10 cellular contexts compared by ENCODE assay signal in the genomic region with DNA sequence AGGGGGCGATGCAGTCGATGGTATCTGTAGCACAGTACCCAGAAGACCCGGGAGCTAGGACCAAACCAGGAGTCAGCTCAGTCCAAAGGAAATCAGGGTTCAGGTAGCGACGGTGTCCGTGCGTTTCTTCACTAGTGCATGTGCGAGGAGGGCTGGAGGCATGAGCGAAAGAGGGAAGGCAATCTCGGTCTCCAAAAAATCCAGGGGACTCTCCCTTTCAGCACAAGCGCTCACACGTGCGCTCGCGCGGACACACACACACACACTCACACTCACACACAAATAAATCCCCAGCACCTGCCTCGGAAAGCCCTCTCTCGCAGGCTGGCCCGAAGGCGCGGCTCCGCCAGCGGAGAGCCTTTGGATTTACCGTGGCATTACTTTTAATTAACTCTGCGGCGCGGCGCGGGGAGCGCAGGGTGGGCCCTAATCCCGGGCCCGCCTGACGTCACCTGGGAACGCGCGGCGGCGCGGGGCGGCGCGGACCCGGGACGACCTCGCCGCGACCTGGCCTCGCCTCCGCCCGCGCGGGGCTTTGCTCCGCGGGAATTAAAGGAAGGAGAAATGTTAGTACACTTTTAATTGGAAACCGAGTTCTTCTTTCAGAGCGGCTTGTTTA.
DNase-seq lines count a peak whose midpoint lies in the region; ATAC-seq and TF ChIP-seq lines count a peak whose summit lies in the region.
"Had no signal": no experiment of that assay in that cellular context is flagged by ENCODE, and none has a peak within 500 bp of the region (broad histone marks: within the 10 kb centered on the region; RNA-seq: fewer than 3 reads in every experiment).

No MANE protein-coding gene starts in this region.

- H3K27me3 ChIP-seq in right lobe of liver (no peaks in the 10 kb centered on the region), tibial nerve (peaks cover 0 to 49% of the 10 kb centered on the region in 2 donors)

- H3K4me1 ChIP-seq in right lobe of liver (peaks cover 0 to 10% (median 2%) of the 10 kb centered on the region in 4 donors), tibial nerve (peaks cover 0 to 13% (median 0%) of the 10 kb centered on the region in 4 donors)

- peak overlapping the region; percentile 84 to 90 (median 86) for H3K4me3 Mint-ChIP-seq in brain
- no peak overlapping the region for H3K4me3 Mint-ChIP-seq in stimulated activated effector memory CD8-positive, alpha-beta T cell treated with anti-CD3 and anti-CD28 coated beads, Interleukin-12 subunit alpha, Interleukin-12 subunit beta, amount 100 ng/mL, for 72 hours
- H3K4me3 Mint-ChIP-seq: stimulated activated naive CD8-positive, alpha-beta T cell treated with anti-CD3 and anti-CD28 coated beads, Interleukin-15, Interleukin-2, amounts not matched to agents 100 ng/mL and 50 ng/mL, for 24 hours; T-helper 1 cell treated with Interleukin-12 subunit alpha and Interleukin-12 subunit beta and Interleukin-4 antibody, amounts not matched to agents 30 μg/mL and 1 μg/mL, for 36 hours had no signal

- WGBS in right lobe of liver (ENCODE audit: insufficient coverage, low coverage, low lambda C conversion rate, missing lambda C conversion rate): 3% methylated on average over 16 of the region's 56 CpGs
- 3 to 5% methylated on average over 50 to 56 of the region's 56 CpGs for WGBS in tibial nerve, 2 donors

- H3K9me3 ChIP-seq in right lobe of liver (no peaks in the 10 kb centered on the region), tibial nerve (no peaks in the 10 kb centered on the region)

- H3K36me3 ChIP-seq in right lobe of liver (no peaks in the 10 kb centered on the region), tibial nerve (no peaks in the 10 kb centered on the region)

- H3K36me3 Mint-ChIP-seq in brain: no peaks in the 10 kb centered on the region
- H3K36me3 Mint-ChIP-seq in stimulated activated effector memory CD8-positive, alpha-beta T cell treated with anti-CD3 and anti-CD28 coated beads, Interleukin-12 subunit alpha, Interleukin-12 subunit beta, amount 100 ng/mL, for 72 hours: no peaks in the 10 kb centered on the region

- H3K27ac ChIP-seq in right lobe of liver: peak overlapping the region; percentile 63 to 88 (median 66)
- H3K27ac ChIP-seq in tibial nerve: no peak overlapping the region

- peak overlapping the region; percentile 51 to 87 (median 82) for H3K27ac Mint-ChIP-seq in brain
- no peak overlapping the region for H3K27ac Mint-ChIP-seq in stimulated activated effector memory CD8-positive, alpha-beta T cell treated with anti-CD3 and anti-CD28 coated beads, Interleukin-12 subunit alpha, Interleukin-12 subunit beta, amount 100 ng/mL, for 72 hours
- H3K27ac Mint-ChIP-seq: stimulated activated naive CD8-positive, alpha-beta T cell treated with anti-CD3 and anti-CD28 coated beads, Interleukin-15, Interleukin-2, amounts not matched to agents 100 ng/mL and 50 ng/mL, for 24 hours; T-helper 1 cell treated with Interleukin-12 subunit alpha and Interleukin-12 subunit beta and Interleukin-4 antibody, amounts not matched to agents 30 μg/mL and 1 μg/mL, for 36 hours had no signal

- H3K4me1 Mint-ChIP-seq in brain: peaks cover 27% of the 10 kb centered on the region
- no peaks in the 10 kb centered on the region for H3K4me1 Mint-ChIP-seq in stimulated activated effector memory CD8-positive, alpha-beta T cell treated with anti-CD3 and anti-CD28 coated beads, Interleukin-12 subunit alpha, Interleukin-12 subunit beta, amount 100 ng/mL, for 72 hours

- intact Hi-C loops in right lobe of liver (cut with DNase I): no loop called here

- peak; percentile 79 to 87 (median 82) for ATAC-seq in right lobe of liver
- no peak for ATAC-seq in stimulated activated effector memory CD8-positive, alpha-beta T cell treated with anti-CD3 and anti-CD28 coated beads, Interleukin-12 subunit alpha, Interleukin-12 subunit beta, amount 100 ng/mL, for 72 hours

- no peak for TF ChIP-seq EP300 in tibial nerve (IDR thresholded peaks at IDR 0.05)

- peaks cover 0 to 9% (median 0%) of the 10 kb centered on the region in 5 experiments for H3K9me3 Mint-ChIP-seq in brain
- H3K9me3 Mint-ChIP-seq in stimulated activated effector memory CD8-positive, alpha-beta T cell treated with anti-CD3 and anti-CD28 coated beads, Interleukin-12 subunit alpha, Interleukin-12 subunit beta, amount 100 ng/mL, for 72 hours: no peaks in the 10 kb centered on the region
- H3K9me3 Mint-ChIP-seq: stimulated activated naive CD8-positive, alpha-beta T cell treated with anti-CD3 and anti-CD28 coated beads, Interleukin-15, Interleukin-2, amounts not matched to agents 100 ng/mL and 50 ng/mL, for 24 hours; T-helper 1 cell treated with Interleukin-12 subunit alpha and Interleukin-12 subunit beta and Interleukin-4 antibody, amounts not matched to agents 30 μg/mL and 1 μg/mL, for 36 hours had no signal

- H3K4me3 ChIP-seq in right lobe of liver (peak overlapping the region; percentile 41 to 66 (median 56)), tibial nerve (peak overlapping the region in 3 of 4 donors; percentile 14 to 45 (median 14))

- no peak for TF ChIP-seq CTCF in brain (conservative IDR thresholded peaks at IDR 0.05)
- no peak for TF ChIP-seq CTCF in right lobe of liver (IDR thresholded peaks at IDR 0.05)
- no peak for TF ChIP-seq CTCF in tibial nerve (IDR thresholded peaks at IDR 0.05)

- H3K27me3 Mint-ChIP-seq in brain: peaks cover 55% of the 10 kb centered on the region

- TF ChIP-seq POLR2A in right lobe of liver (IDR thresholded peaks at IDR 0.05): no peak
- no peak for TF ChIP-seq POLR2A in tibial nerve (IDR thresholded peaks at IDR 0.05)

- DNase-seq in NCI-H2081 (lab: John Stamatoyannopoulos, UW) (peak; percentile 66 to 78), NCI-H2081 treated with DMSO at 0.1 percent for 48 hours (lab: John Stamatoyannopoulos, UW) (no peak), right lobe of liver (peak; percentile 57 to 71 (median 70)), tibial nerve (ENCODE audit: low spot score in 2 of 2) (no peak), MV-4-11 (lab: John Stamatoyannopoulos, UW) (no peak), KG1 (lab: John Stamatoyannopoulos, UW) (no peak)
- no peak for DNase-seq in stimulated activated effector memory CD8-positive, alpha-beta T cell treated with anti-CD3 and anti-CD28 coated beads, Interleukin-12 subunit alpha, Interleukin-12 subunit beta, amount 100 ng/mL, for 72 hours (ENCODE audit: low spot score in 2 of 2)

Comparison
In these comparisons a context has a peak if more than half of its experiments do, and no peak if none do; other contexts are left out.
1. DNase-seq: peak in NCI-H2081 (2 of 2) and right lobe of liver (3 of 3); none in NCI-H2081 treated with DMSO at 0.1 percent for 48 hours (single experiment), tibial nerve (0 of 2), MV-4-11 (single experiment), KG1 (single experiment) and stimulated activated effector memory CD8-positive, alpha-beta T cell treated with anti-CD3 and anti-CD28 coated beads, Interleukin-12 subunit alpha, Interleukin-12 subunit beta, amount 100 ng/mL, for 72 hours (0 of 2).
2. H3K27ac ChIP-seq: peak in right lobe of liver (3 of 3); none in tibial nerve (0 of 4).